ENCODE assay signal across 10 cellular contexts in the genomic region with DNA sequence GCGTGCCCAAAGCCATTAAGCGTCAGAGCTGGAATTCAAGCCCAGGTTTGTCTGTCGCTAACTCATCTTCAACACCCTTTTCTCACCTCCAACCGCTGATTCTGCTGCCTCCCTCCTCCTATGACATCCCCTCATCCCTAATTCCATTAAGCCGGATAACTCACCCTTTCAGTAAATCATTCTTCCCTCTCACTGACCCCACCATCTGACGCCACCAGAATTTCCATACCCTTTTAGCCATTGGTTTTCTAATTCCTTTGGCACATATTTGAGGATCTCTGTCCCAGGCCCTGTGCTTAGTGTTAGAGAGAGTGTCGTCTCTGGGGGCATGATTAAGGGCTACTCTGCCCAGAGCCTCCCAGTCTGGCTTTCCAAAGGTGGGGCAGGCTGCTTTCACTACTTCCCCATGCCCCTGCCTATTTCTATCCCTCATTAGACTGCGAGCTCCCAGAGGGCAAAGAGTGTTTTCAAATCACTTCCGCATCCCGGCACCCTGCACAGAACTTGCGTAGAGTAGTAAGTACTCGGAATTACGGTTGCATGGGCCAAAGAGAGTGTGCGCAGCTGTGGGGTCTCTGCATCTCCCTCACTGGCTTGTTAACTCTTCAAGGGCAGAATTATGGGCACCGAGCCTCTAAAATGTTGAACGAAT. TPM values are rescaled to one million over a fixed set of nuclear protein-coding genes. Genes with fewer than 3 reads are reported as not detected.
DNase-seq lines count a peak whose midpoint lies in the region; ATAC-seq and TF ChIP-seq lines count a peak whose summit lies in the region.
"Had no signal": no experiment of that assay in that cellular context is flagged by ENCODE, and none has a peak within 500 bp of the region (broad histone marks: within the 10 kb centered on the region; RNA-seq: fewer than 3 reads in every experiment).

No MANE protein-coding gene starts in this region.

- CTCF ChIA-PET in Panc1 (lab: Charles Lee), result no interaction called here

- peaks cover 55% of the 10 kb centered on the region for H3K27me3 Mint-ChIP-seq in T-helper 2 cell treated with Interferon-gamma antibody and Interleukin-4, amounts not matched to agents 5 μg/mL and 100 μg/mL, for 36 hours (ENCODE audit: low read depth)
- H3K27me3 Mint-ChIP-seq in endodermal cell (ENCODE audit: insufficient read depth), result peaks cover 60% of the 10 kb centered on the region

- peaks cover 20% of the 10 kb centered on the region for H3K4me1 ChIP-seq in Panc1 (ENCODE audit: control insufficient read depth, insufficient read depth, low read length)
- peaks cover 16% of the 10 kb centered on the region for H3K4me1 ChIP-seq in endodermal cell (ENCODE audit: control insufficient read depth, insufficient read depth, low read length)
- peaks cover 13% of the 10 kb centered on the region for H3K4me1 ChIP-seq in skeletal muscle satellite cell (ENCODE audit: control insufficient read depth, insufficient read depth, low read length)

- peak overlapping the region; percentile 89 for H3K4me2 ChIP-seq in skeletal muscle satellite cell (ENCODE audit: low read length)

- H3K9me3 ChIP-seq in Panc1 (ENCODE audit: control insufficient read depth, insufficient read depth, low read depth, low read length) (no peaks in the 10 kb centered on the region), endodermal cell (ENCODE audit: control insufficient read depth, low read length) (peaks cover 11% of the 10 kb centered on the region), skeletal muscle satellite cell (replicated peaks; ENCODE audit: low read length) (peaks cover 6% of the 10 kb centered on the region)
- H3K9me3 ChIP-seq: adrenal gland had no signal

- intact Hi-C loops in Panc1 (cut with micrococcal nuclease; ENCODE audit: unreplicated experiment) (no loop called here), head of caudate nucleus (cut with DNase I) (no loop called here)

- H3K27me3 ChIP-seq in Panc1 (ENCODE audit: control insufficient read depth, insufficient read depth, low read length), result no peaks in the 10 kb centered on the region
- H3K27me3 ChIP-seq in endodermal cell (ENCODE audit: control insufficient read depth, insufficient read depth, low read length, poor library complexity, severe bottlenecking), result peaks cover 54% of the 10 kb centered on the region
- peaks cover 36% of the 10 kb centered on the region for H3K27me3 ChIP-seq in skeletal muscle satellite cell (ENCODE audit: control insufficient read depth, insufficient read depth, low read length)

- TF ChIP-seq CTCF in Panc1 (IDR thresholded peaks at IDR 0.05) (no peak), endodermal cell (conservative IDR thresholded peaks at IDR 0.05) (no peak)

- peak overlapping the region; percentile 85 for H3K27ac Mint-ChIP-seq in T-helper 2 cell treated with Interferon-gamma antibody and Interleukin-4, amounts not matched to agents 5 μg/mL and 100 μg/mL, for 36 hours
- H3K27ac Mint-ChIP-seq in endodermal cell, result no peak overlapping the region

- H3K36me3 ChIP-seq in Panc1 (ENCODE audit: control insufficient read depth, insufficient read depth, low read length), result no peaks in the 10 kb centered on the region
- H3K36me3 ChIP-seq in endodermal cell (ENCODE audit: control insufficient read depth, insufficient read depth, low read length), result no peaks in the 10 kb centered on the region
- no peaks in the 10 kb centered on the region for H3K36me3 ChIP-seq in skeletal muscle satellite cell (ENCODE audit: insufficient read depth, low read length)
- H3K36me3 ChIP-seq: adrenal gland had no signal

- peak overlapping the region; percentile 79 for H3K4me3 Mint-ChIP-seq in T-helper 2 cell treated with Interferon-gamma antibody and Interleukin-4, amounts not matched to agents 5 μg/mL and 100 μg/mL, for 36 hours
- H3K4me3 Mint-ChIP-seq in endodermal cell, result peak overlapping the region; percentile 34

- POLR2A ChIA-PET in Panc1 (lab: Charles Lee), result no interaction called here

- BruUV-seq in Panc1 (replicated peaks; lab: Mats Ljungman, UMichigan), result no TSS peak

- peaks cover 3% of the 10 kb centered on the region for H3K9me3 Mint-ChIP-seq in T-helper 2 cell treated with Interferon-gamma antibody and Interleukin-4, amounts not matched to agents 5 μg/mL and 100 μg/mL, for 36 hours
- H3K9me3 Mint-ChIP-seq in endodermal cell, result peaks cover 14% of the 10 kb centered on the region

- WGBS in endodermal cell (ENCODE audit: insufficient coverage in 1 of 2, insufficient read length in 1 of 2), 2 experiments, result 91 to 95% methylated on average over 15 to 16 of the region's 16 CpGs

- DNase-seq in T-helper 2 cell treated with Interferon-gamma antibody and Interleukin-4, amounts not matched to agents 5 μg/mL and 100 μg/mL, for 36 hours (ENCODE audit: low spot score), result no peak
- no peak for DNase-seq in T-helper 2 cell
- DNase-seq in Panc1 (ENCODE audit: low read depth, low spot score), result no peak
- no peak for DNase-seq in endodermal cell
- no peak for DNase-seq in head of caudate nucleus
- DNase-seq in SHP77 treated with DMSO at 0.1 percent for 48 hours (lab: John Stamatoyannopoulos, UW), result no peak
- DNase-seq: ACHN had no signal

- peak overlapping the region; percentile 30 for H3K27ac ChIP-seq in Panc1 (ENCODE audit: low read length)
- no peak overlapping the region for H3K27ac ChIP-seq in endodermal cell (ENCODE audit: low read depth, low read length)

- ATAC-seq in Panc1 (no peak), GM19035 (IDR thresholded peaks at IDR 0.05; ENCODE audit: unreplicated experiment) (no peak)

- peaks cover 9% of the 10 kb centered on the region for H3K36me3 Mint-ChIP-seq in T-helper 2 cell treated with Interferon-gamma antibody and Interleukin-4, amounts not matched to agents 5 μg/mL and 100 μg/mL, for 36 hours (ENCODE audit: low read depth)
- no peaks in the 10 kb centered on the region for H3K36me3 Mint-ChIP-seq in endodermal cell (ENCODE audit: low read depth)

- H3K9ac ChIP-seq in endodermal cell (ENCODE audit: extremely low read depth, low read length, poor library complexity, severe bottlenecking) (no peak overlapping the region), skeletal muscle satellite cell (ENCODE audit: low read depth, low read length) (no peak overlapping the region)

- in situ Hi-C loops in Panc1 (cut with HindIII; ENCODE audit: low pct_unique_long_range_greater_than_20kb, low sequenced_read_pairs), result no loop called here

- peaks cover 27% of the 10 kb centered on the region for H3K4me1 Mint-ChIP-seq in T-helper 2 cell treated with Interferon-gamma antibody and Interleukin-4, amounts not matched to agents 5 μg/mL and 100 μg/mL, for 36 hours (ENCODE audit: low read depth)
- H3K4me1 Mint-ChIP-seq in endodermal cell, result peaks cover 20% of the 10 kb centered on the region

- H3K4me3 ChIP-seq in Panc1 (ENCODE audit: low read depth in 2 of 2, low read length in 2 of 2) (peak overlapping the region; percentile 36 to 55), endodermal cell (ENCODE audit: low read length) (no peak overlapping the region), skeletal muscle satellite cell (ENCODE audit: low read length) (peak overlapping the region; percentile 71)

RNA-seq across cellular contexts. Expression of a gene that starts 3.9 kb away (rescaled TPM):
- total RNA-seq in Panc1 (2021; ENCODE audit: unreplicated experiment), result 10.9 TPM
- 18.9 TPM for polyA plus RNA-seq in Panc1 (2012; ENCODE audit: insufficient read length)
- under 1 TPM in 1 of 2 donors, not detected in 1; 0.48 TPM for total RNA-seq in endodermal cell
- polyA plus RNA-seq in endodermal cell (2013, experiment 1 of 2), result 17.5 TPM
- polyA plus RNA-seq in endodermal cell (2013, experiment 2 of 2), result 13.2 TPM
- total RNA-seq in skeletal muscle satellite cell (2012; rRNA removed), result 1.5 and 3.5 TPM in 2 replicates

RNA-seq across cellular contexts. Expression of a gene that starts 29.8 kb away (rescaled TPM):
- total RNA-seq in Panc1 (2021; ENCODE audit: unreplicated experiment), result 2,945 TPM
- polyA plus RNA-seq in Panc1 (2012; ENCODE audit: insufficient read length), result 2,908 TPM
- total RNA-seq in endodermal cell, result 1,000 to 10,000 TPM; 2,923 to 3,877 TPM
- 3,185 TPM for polyA plus RNA-seq in endodermal cell (2013, experiment 1 of 2)
- 3,073 TPM for polyA plus RNA-seq in endodermal cell (2013, experiment 2 of 2)
- total RNA-seq in skeletal muscle satellite cell (2012; rRNA removed), result 1,546 and 2,565 TPM in 2 replicates
